In the genomic region with DNA sequence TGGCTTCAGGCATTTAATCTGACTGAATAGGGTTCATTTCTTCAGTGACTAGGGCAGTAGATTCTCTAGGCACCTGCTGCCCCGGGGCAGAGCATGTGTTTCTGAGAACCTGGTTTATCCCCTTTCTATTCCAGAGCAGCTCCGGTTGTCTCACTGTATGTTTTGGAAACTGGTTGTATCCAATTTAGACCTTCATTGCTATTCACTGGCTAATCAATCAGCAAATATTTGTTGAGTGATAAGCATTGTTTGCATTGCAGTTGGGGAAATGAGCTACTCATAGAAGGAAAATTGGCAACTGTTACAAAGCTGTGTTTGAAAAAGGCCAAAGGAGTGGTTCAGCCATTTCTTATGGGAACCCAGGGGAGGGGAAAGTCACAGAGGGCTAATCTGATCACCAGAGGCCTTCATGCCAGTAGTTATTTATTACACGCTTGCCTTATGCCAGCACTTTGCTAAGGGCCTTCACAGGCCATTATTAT, we compare ENCODE assay signal across 12 cellular contexts. TPM values are rescaled to one million over a fixed set of nuclear protein-coding genes. Genes with fewer than 3 reads are reported as not detected.
A peak's percentile ranks its signal among the peaks of the same experiment; 100 is the strongest.
DNase-seq lines count a peak whose midpoint lies in the region; ATAC-seq and TF ChIP-seq lines count a peak whose summit lies in the region.
"Had no signal": no experiment of that assay in that cellular context is flagged by ENCODE, and none has a peak within 500 bp of the region (broad histone marks: within the 10 kb centered on the region; RNA-seq: fewer than 3 reads in every experiment).

No MANE protein-coding gene starts in this region.

- no peaks in the 10 kb centered on the region for H3K9me3 ChIP-seq in CD8-positive, alpha-beta memory T cell (ENCODE audit: low read length)

- H3K36me3 ChIP-seq in brain microvascular endothelial cell (replicated peaks) = no peaks in the 10 kb centered on the region
- no peaks in the 10 kb centered on the region for H3K36me3 ChIP-seq in CD8-positive, alpha-beta memory T cell (ENCODE audit: insufficient read depth, low read length)

- H3K4me3 ChIP-seq in brain microvascular endothelial cell (ENCODE audit: low read depth, low read length) = no peak overlapping the region
- H3K4me3 ChIP-seq in CD8-positive, alpha-beta memory T cell (ENCODE audit: low read length) = no peak overlapping the region

- H3K36me3 Mint-ChIP-seq in CD8-positive, alpha-beta memory T cell = peaks cover 0 to 4% (median 3%) of the 10 kb centered on the region in 3 donors
- H3K36me3 Mint-ChIP-seq: activated naive CD8-positive, alpha-beta T cell had no signal

- in situ Hi-C loops in brain microvascular endothelial cell (cut with HindIII; ENCODE audit: low pct_ligation_motif_present, low sequenced_read_pairs) = no loop called here

- peaks cover 18% of the 10 kb centered on the region for H3K4me1 ChIP-seq in CD8-positive, alpha-beta memory T cell (ENCODE audit: insufficient read depth, low read length)

- no peak for ATAC-seq in HG02870 (IDR thresholded peaks at IDR 0.05; ENCODE audit: unreplicated experiment)

- POLR2A ChIA-PET in CD8-positive, alpha-beta memory T cell (lab: Charles Lee) = no interaction called here

- peaks cover 28 to 42% (median 38%) of the 10 kb centered on the region in 3 donors for H3K4me1 Mint-ChIP-seq in CD8-positive, alpha-beta memory T cell

- H3K27ac Mint-ChIP-seq in CD8-positive, alpha-beta memory T cell = peak overlapping the region in 1 of 8 donors; percentile 74
- H3K27ac Mint-ChIP-seq: memory B cell had no signal

- H3K4me3 Mint-ChIP-seq in CD8-positive, alpha-beta memory T cell = peak overlapping the region in 2 of 7 donors; percentile 57 to 83
- H3K4me3 Mint-ChIP-seq: memory B cell had no signal

- H3K9me3 Mint-ChIP-seq in CD8-positive, alpha-beta memory T cell = no peaks in the 10 kb centered on the region
- H3K9me3 Mint-ChIP-seq: memory B cell had no signal

- CTCF ChIA-PET in CD8-positive, alpha-beta memory T cell (lab: Charles Lee) = no interaction called here

- no peaks in the 10 kb centered on the region for H3K27me3 ChIP-seq in brain microvascular endothelial cell (replicated peaks)
- no peaks in the 10 kb centered on the region for H3K27me3 ChIP-seq in CD8-positive, alpha-beta memory T cell (ENCODE audit: insufficient read depth, low read length, poor library complexity, severe bottlenecking)

- H3K27ac ChIP-seq in brain microvascular endothelial cell = peak overlapping the region; percentile 48
- no peak overlapping the region for H3K27ac ChIP-seq in CD8-positive, alpha-beta memory T cell (ENCODE audit: low read depth, low read length)

- DNase-seq in COLO668 (lab: John Stamatoyannopoulos, UW; ENCODE audit: unreplicated experiment) (peak; percentile 87), NCI-H1105 (lab: John Stamatoyannopoulos, UW) (peak; percentile 23), brain microvascular endothelial cell (no peak), mucosa of gallbladder (ENCODE audit: low spot score) (peak; percentile 82), T-helper 1 cell (no peak)
- no peak for DNase-seq in CD8-positive, alpha-beta memory T cell
- DNase-seq in activated effector memory CD4-positive, alpha-beta T cell treated with anti-CD3 and anti-CD28 coated beads, Interleukin-2, amount 50 U/mL, for 16 hours = no peak
- DNase-seq: activated CD4-positive, alpha-beta T cell treated with anti-CD3 and anti-CD28 coated beads for 1 hour; OCI-M1 had no signal

- no peak for TF ChIP-seq CTCF in brain microvascular endothelial cell (IDR thresholded peaks at IDR 0.05; ENCODE audit: low read depth, low read length, missing control alignments)

- no peaks in the 10 kb centered on the region for H3K27me3 Mint-ChIP-seq in CD8-positive, alpha-beta memory T cell
- H3K27me3 Mint-ChIP-seq: activated naive CD8-positive, alpha-beta T cell; memory B cell had no signal

RNA-seq across cellular contexts. Expression of a gene that starts 2.9 kb away (rescaled TPM):
- total RNA-seq in mucosa of gallbladder = 395 TPM
- 10 to 100 TPM; 32.9 to 33.3 TPM for total RNA-seq in CD8-positive, alpha-beta memory T cell
- polyA plus RNA-seq in CD8-positive, alpha-beta memory T cell = 14.2 TPM

Comparison
In these comparisons a context has a peak if more than half of its experiments do, and no peak if none do; other contexts are left out.
1. DNase-seq: peak in COLO668 (single experiment), NCI-H1105 (single experiment) and mucosa of gallbladder (single experiment); none in brain microvascular endothelial cell (single experiment), CD8-positive, alpha-beta memory T cell (0 of 5), activated effector memory CD4-positive, alpha-beta T cell treated with anti-CD3 and anti-CD28 coated beads, Interleukin-2, amount 50 U/mL, for 16 hours (single experiment) and T-helper 1 cell (0 of 5).
2. RNA of a gene that starts 2.9 kb away (total RNA-seq): 395 TPM in mucosa of gallbladder (single experiment); 32.9 to 33.3 TPM in CD8-positive, alpha-beta memory T cell; every median in the first group is over 10 times any median in the second.